Comparison of ENCODE assay signal across 8 cellular contexts in the genomic region with DNA sequence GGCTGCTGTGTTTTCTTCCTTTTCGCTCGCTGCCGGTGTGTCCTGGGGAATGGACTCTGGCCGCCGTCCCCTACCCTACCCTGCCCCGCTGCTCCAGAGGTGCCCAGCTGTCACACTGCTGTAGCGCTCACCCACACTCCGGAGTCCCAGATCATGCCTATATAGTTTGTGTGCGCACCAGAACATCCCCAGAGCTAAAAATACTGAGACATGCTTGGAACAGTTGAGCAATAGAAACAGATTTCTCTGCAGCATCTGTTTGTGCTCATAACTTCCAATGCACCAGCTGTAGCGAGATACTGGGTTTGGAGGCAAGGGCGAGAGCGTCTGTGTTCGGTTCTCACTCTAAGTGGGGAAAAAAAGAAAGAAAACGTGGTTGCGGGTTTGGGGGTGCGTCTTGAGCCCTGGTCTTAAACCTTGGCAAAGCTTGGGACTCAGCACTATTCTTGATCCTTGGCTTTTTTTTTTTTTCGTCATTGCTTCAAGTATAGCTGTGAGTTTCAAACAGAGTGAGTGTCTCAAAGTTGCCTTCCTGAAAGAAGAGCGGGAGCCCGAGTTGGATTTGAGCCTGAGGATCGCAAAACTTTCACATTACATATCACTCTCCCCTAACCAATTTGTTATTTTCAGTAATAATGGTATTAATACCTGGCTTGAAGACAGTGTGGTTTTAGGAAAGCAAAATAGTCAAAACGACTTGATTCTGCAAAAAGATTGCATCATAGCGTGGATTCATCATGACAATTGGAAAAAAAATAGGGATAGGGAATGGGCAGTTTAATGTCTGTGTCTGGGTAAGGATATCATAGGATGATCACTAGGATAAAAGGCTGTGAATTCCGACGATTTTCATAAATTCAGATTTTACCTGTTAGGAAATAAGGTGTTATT. TPM values are rescaled to one million over a fixed set of nuclear protein-coding genes. Genes with fewer than 3 reads are reported as not detected.
DNase-seq lines count a peak whose midpoint lies in the region; ATAC-seq and TF ChIP-seq lines count a peak whose summit lies in the region.

No MANE protein-coding gene starts in this region.

- peak overlapping the region; percentile 50 for H2AFZ ChIP-seq in SU-DHL-6 (ENCODE audit: low read depth, low read length, severe bottlenecking)
- peak overlapping the region; percentile 8 for H2AFZ ChIP-seq in neural cell (ENCODE audit: low read depth, low read length)

- ATAC-seq in GM21717 (IDR thresholded peaks at IDR 0.05; ENCODE audit: unreplicated experiment), result no peak

- DNase-seq in SIG-M5 treated with dmso at 0.1 percent for 504 hours (lab: John Stamatoyannopoulos, UW; ENCODE audit: unreplicated experiment) (peak; percentile 40), SIG-M5 (lab: John Stamatoyannopoulos, UW) (no peak), fibroblast of pulmonary artery (ENCODE audit: low read depth) (peak; percentile 31), NCI-H1694 (lab: John Stamatoyannopoulos, UW) (no peak)
- no peak for DNase-seq in effector CD4-positive, alpha-beta T cell

- H3K79me2 ChIP-seq in SU-DHL-6 (ENCODE audit: insufficient read depth, low read length), result no peaks in the 10 kb centered on the region
- H3K79me2 ChIP-seq in neural cell (replicated peaks; ENCODE audit: insufficient read depth, low read length), result peaks cover 7% of the 10 kb centered on the region

- H3K27ac ChIP-seq in SU-DHL-6 (ENCODE audit: low read depth, low read length) (no peak overlapping the region), neural cell (ENCODE audit: low read length) (no peak overlapping the region)

- H3K9me2 ChIP-seq in SU-DHL-6 (replicated peaks; ENCODE audit: insufficient read depth, low read length) (no peaks in the 10 kb centered on the region), neural cell (ENCODE audit: insufficient read depth, low read length) (no peaks in the 10 kb centered on the region)

- H3K9me3 ChIP-seq in SU-DHL-6 (ENCODE audit: insufficient read depth, low read length) (no peaks in the 10 kb centered on the region), neural cell (ENCODE audit: low read length) (no peaks in the 10 kb centered on the region)

- H3F3A ChIP-seq in SU-DHL-6 (ENCODE audit: insufficient read depth) (no peaks in the 10 kb centered on the region), neural cell (ENCODE audit: insufficient read depth, low read length, poor library complexity, severe bottlenecking) (no peaks in the 10 kb centered on the region)

- H3K27me3 ChIP-seq in SU-DHL-6 (ENCODE audit: low read length), result no peaks in the 10 kb centered on the region
- peaks cover 23% of the 10 kb centered on the region for H3K27me3 ChIP-seq in neural cell (ENCODE audit: insufficient read depth, low read depth, low read length)

- peak overlapping the region; percentile 65 for H3K4me2 ChIP-seq in SU-DHL-6 (ENCODE audit: low read depth, low read length, poor library complexity, severe bottlenecking)
- peak overlapping the region; percentile 71 for H3K4me2 ChIP-seq in neural cell (ENCODE audit: low read length)

- H3K36me3 ChIP-seq in SU-DHL-6 (ENCODE audit: low read length) (no peaks in the 10 kb centered on the region), neural cell (ENCODE audit: insufficient read depth, low read length) (no peaks in the 10 kb centered on the region)

- TF ChIP-seq RAD21 in neural cell (conservative IDR thresholded peaks at IDR 0.05), result no peak

- peak overlapping the region; percentile 61 for H3K4me3 ChIP-seq in SU-DHL-6 (ENCODE audit: insufficient read depth, low read length, poor library complexity, severe bottlenecking)
- peak overlapping the region; percentile 48 for H3K4me3 ChIP-seq in fibroblast of pulmonary artery (replicated peaks; ENCODE audit: low read depth, low read length)
- peak overlapping the region; percentile 84 for H3K4me3 ChIP-seq in neural cell (ENCODE audit: low read length)

- TF ChIP-seq CTCF in SU-DHL-6 (IDR thresholded peaks at IDR 0.05; ENCODE audit: insufficient read depth, low read length, poor library complexity, severe bottlenecking) (no peak), fibroblast of pulmonary artery (IDR thresholded peaks at IDR 0.05; ENCODE audit: low read length, missing control alignments) (no peak), neural cell (IDR thresholded peaks at IDR 0.05; ENCODE audit: poor library complexity, severe bottlenecking) (no peak)

- peak overlapping the region; percentile 50 for H3K9ac ChIP-seq in SU-DHL-6 (ENCODE audit: low read length)
- H3K9ac ChIP-seq in neural cell (ENCODE audit: low read length), result peak overlapping the region; percentile 69

- TF ChIP-seq EP300 in neural cell (conservative IDR thresholded peaks at IDR 0.05; ENCODE audit: poor library complexity, severe bottlenecking), result no peak

- H4K20me1 ChIP-seq in SU-DHL-6 (ENCODE audit: low read depth, low read length) (no peaks in the 10 kb centered on the region), neural cell (ENCODE audit: insufficient read depth) (no peaks in the 10 kb centered on the region)

TF ChIP-seq in neural cell, 6 proteins besides CTCF, POLR2A, EP300 and RAD21:
- TF ChIP-seq MXI1 (conservative IDR thresholded peaks at IDR 0.05; ENCODE audit: poor library complexity, severe bottlenecking), result peak; percentile 61
- TF ChIP-seq SMC3 (conservative IDR thresholded peaks at IDR 0.05; ENCODE audit: poor library complexity), result no peak
- no peak for TF ChIP-seq TAF1 (IDR thresholded peaks at IDR 0.05; ENCODE audit: low read depth)
- no peak for TF ChIP-seq POLR2AphosphoS5 (IDR thresholded peaks at IDR 0.05)
- no peak for TF ChIP-seq EZH2 (IDR thresholded peaks at IDR 0.05; ENCODE audit: borderline replicate concordance, insufficient read depth, low read length, poor library complexity, severe bottlenecking)
- TF ChIP-seq, protein P1, sequence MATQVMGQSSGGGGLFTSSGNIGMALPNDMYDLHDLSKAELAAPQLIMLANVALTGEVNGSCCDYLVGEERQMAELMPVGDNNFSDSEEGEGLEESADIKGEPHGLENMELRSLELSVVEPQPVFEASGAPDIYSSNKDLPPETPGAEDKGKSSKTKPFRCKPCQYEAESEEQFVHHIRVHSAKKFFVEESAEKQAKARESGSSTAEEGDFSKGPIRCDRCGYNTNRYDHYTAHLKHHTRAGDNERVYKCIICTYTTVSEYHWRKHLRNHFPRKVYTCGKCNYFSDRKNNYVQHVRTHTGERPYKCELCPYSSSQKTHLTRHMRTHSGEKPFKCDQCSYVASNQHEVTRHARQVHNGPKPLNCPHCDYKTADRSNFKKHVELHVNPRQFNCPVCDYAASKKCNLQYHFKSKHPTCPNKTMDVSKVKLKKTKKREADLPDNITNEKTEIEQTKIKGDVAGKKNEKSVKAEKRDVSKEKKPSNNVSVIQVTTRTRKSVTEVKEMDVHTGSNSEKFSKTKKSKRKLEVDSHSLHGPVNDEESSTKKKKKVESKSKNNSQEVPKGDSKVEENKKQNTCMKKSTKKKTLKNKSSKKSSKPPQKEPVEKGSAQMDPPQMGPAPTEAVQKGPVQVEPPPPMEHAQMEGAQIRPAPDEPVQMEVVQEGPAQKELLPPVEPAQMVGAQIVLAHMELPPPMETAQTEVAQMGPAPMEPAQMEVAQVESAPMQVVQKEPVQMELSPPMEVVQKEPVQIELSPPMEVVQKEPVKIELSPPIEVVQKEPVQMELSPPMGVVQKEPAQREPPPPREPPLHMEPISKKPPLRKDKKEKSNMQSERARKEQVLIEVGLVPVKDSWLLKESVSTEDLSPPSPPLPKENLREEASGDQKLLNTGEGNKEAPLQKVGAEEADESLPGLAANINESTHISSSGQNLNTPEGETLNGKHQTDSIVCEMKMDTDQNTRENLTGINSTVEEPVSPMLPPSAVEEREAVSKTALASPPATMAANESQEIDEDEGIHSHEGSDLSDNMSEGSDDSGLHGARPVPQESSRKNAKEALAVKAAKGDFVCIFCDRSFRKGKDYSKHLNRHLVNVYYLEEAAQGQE (IDR thresholded peaks at IDR 0.05; ENCODE audit: borderline replicate concordance), result no peak

RNA-seq across cellular contexts. Expression of a gene that starts 0.6 kb away (rescaled TPM):
- polyA plus RNA-seq in neural cell, result 1.5 and 2.3 TPM in 2 replicates
- polyA minus RNA-seq in neural cell, result 8.0 and 8.5 TPM in 2 replicates

Comparison
In these comparisons a context has a peak if more than half of its experiments do, and no peak if none do; other contexts are left out.
1. DNase-seq: peak in SIG-M5 treated with dmso at 0.1 percent for 504 hours (single experiment) and fibroblast of pulmonary artery (single experiment); none in SIG-M5 (single experiment), NCI-H1694 (single experiment) and effector CD4-positive, alpha-beta T cell (single experiment).
2. Peak in every context shown above with its lines, with median percentiles within 50 percentile points of each other: H3K4me3 ChIP-seq.